ENCODE assay signal across 26 cellular contexts in the genomic region with DNA sequence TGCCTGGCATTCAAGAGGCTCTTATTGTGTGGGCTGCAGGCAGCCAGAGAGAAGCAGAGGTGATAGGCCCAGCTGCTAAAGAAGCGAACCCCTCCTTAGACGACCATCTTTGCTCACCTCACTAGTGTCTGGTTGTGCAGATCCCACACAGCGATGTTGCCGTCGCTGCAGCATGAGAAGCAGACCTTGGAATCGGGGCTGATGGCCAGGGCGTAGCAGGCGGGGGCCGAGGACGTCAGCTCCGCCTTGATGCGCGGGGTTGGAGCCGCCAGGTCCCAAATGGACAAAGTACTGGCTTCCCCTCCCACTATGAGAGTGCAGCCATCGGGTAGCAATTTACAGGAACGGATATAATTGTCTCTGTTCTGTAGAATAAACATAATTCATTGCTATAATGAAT.
"Had no signal": no experiment of that assay in that cellular context is flagged by ENCODE, and none has a peak within 500 bp of the region (broad histone marks: within the 10 kb centered on the region; RNA-seq: fewer than 3 reads in every experiment).

No MANE protein-coding gene starts in this region.

- DNase-seq: activated CD4-positive, alpha-beta T cell treated with anti-CD3 and anti-CD28 coated beads, Interleukin-2, amount 50 U/mL, for 1 hour; activated CD4-positive, CD25-positive, alpha-beta regulatory T cell; activated CD8-positive, alpha-beta memory T cell treated with anti-CD3 and anti-CD28 coated beads, Interleukin-2, amount 50 U/mL, for 4 hours; activated CD8-positive, alpha-beta T cell treated with anti-CD3 and anti-CD28 coated beads for 36 hours; activated gamma-delta T cell treated with Interleukin-2 at 50 U/mL for 16 hours; activated naive CD4-positive, alpha-beta T cell treated with anti-CD3 and anti-CD28 coated beads, Interleukin-2, amount 10 ng/mL, durations not matched to agents 7 days and 5 days; activated naive CD8-positive, alpha-beta T cell treated with anti-CD3 and anti-CD28 coated beads, Interleukin-2, amount 10 ng/mL, durations not matched to agents 7 days and 5 days; activated T-cell treated with anti-CD3 and anti-CD28 coated beads, Interleukin-2, amount 50 U/mL, for 72 hours; adrenal gland; anterior cingulate cortex; body of pancreas; central memory CD4-positive, alpha-beta T cell; MV-4-11; NCI-H1092 treated with DMSO at 0.1 percent for 48 hours; NCI-H1417 treated with DMSO at 0.1 percent for 48 hours; NCI-H187; NCI-H2081; NCI-H446; NCI-H524; NCI-H774; T-cell; T-helper 2 cell; T1000 had no signal

- H3K4me3 Mint-ChIP-seq: activated CD8-positive, alpha-beta T cell treated with anti-CD3 and anti-CD28 coated beads for 36 hours; activated naive CD4-positive, alpha-beta T cell treated with anti-CD3 and anti-CD28 coated beads, Interleukin-2, amount 10 ng/mL, durations not matched to agents 7 days and 5 days; activated naive CD8-positive, alpha-beta T cell treated with anti-CD3 and anti-CD28 coated beads, Interleukin-2, amount 10 ng/mL, durations not matched to agents 7 days and 5 days; activated T-cell treated with anti-CD3 and anti-CD28 coated beads, Interleukin-2, amount 50 U/mL, for 72 hours; T-cell had no signal

- H3K4me1 Mint-ChIP-seq: activated naive CD4-positive, alpha-beta T cell treated with anti-CD3 and anti-CD28 coated beads, Interleukin-2, amount 10 ng/mL, durations not matched to agents 7 days and 5 days; activated naive CD8-positive, alpha-beta T cell treated with anti-CD3 and anti-CD28 coated beads, Interleukin-2, amount 10 ng/mL, durations not matched to agents 7 days and 5 days; T-cell had no signal

- H3K4me2 ChIP-seq: KMS-11 had no signal

- H3K9me3 Mint-ChIP-seq: activated CD8-positive, alpha-beta T cell treated with anti-CD3 and anti-CD28 coated beads for 36 hours; activated naive CD4-positive, alpha-beta T cell treated with anti-CD3 and anti-CD28 coated beads, Interleukin-2, amount 10 ng/mL, durations not matched to agents 7 days and 5 days; activated naive CD8-positive, alpha-beta T cell treated with anti-CD3 and anti-CD28 coated beads, Interleukin-2, amount 10 ng/mL, durations not matched to agents 7 days and 5 days; activated T-cell treated with anti-CD3 and anti-CD28 coated beads, Interleukin-2, amount 50 U/mL, for 72 hours; activated T-helper 2 cell treated with anti-CD3 and anti-CD28 coated beads, Interferon-gamma antibody, Interleukin-2, Interleukin-4, amounts not matched to agents 10 μg/mL and 5 μg/mL and 100 μg/mL, durations not matched to agents 14 hours and 24 hours and 36 hours; T-cell had no signal

- H3K27ac ChIP-seq: adrenal gland, KMS-11, SK-N-MC had no signal

- ATAC-seq: body of pancreas, T-cell had no signal

- H3K27ac Mint-ChIP-seq: activated CD8-positive, alpha-beta T cell treated with anti-CD3 and anti-CD28 coated beads for 36 hours; activated naive CD4-positive, alpha-beta T cell treated with anti-CD3 and anti-CD28 coated beads, Interleukin-2, amount 10 ng/mL, durations not matched to agents 7 days and 5 days; activated naive CD8-positive, alpha-beta T cell treated with anti-CD3 and anti-CD28 coated beads, Interleukin-2, amount 10 ng/mL, durations not matched to agents 7 days and 5 days; activated T-cell treated with anti-CD3 and anti-CD28 coated beads, Interleukin-2, amount 50 U/mL, for 72 hours; activated T-helper 2 cell treated with anti-CD3 and anti-CD28 coated beads, Interferon-gamma antibody, Interleukin-2, Interleukin-4, amounts not matched to agents 10 μg/mL and 5 μg/mL and 100 μg/mL, durations not matched to agents 14 hours and 24 hours and 36 hours; T-cell had no signal

- H3K9ac ChIP-seq: KMS-11 had no signal

- H3K9me3 ChIP-seq: adrenal gland, body of pancreas had no signal

- H3K36me3 Mint-ChIP-seq: activated naive CD4-positive, alpha-beta T cell treated with anti-CD3 and anti-CD28 coated beads, Interleukin-2, amount 10 ng/mL, durations not matched to agents 7 days and 5 days; activated naive CD8-positive, alpha-beta T cell treated with anti-CD3 and anti-CD28 coated beads, Interleukin-2, amount 10 ng/mL, durations not matched to agents 7 days and 5 days; T-cell had no signal

- H3K27me3 ChIP-seq: adrenal gland, body of pancreas had no signal

- H3K4me3 ChIP-seq: adrenal gland, body of pancreas, SK-N-MC had no signal
